In the genomic region with DNA sequence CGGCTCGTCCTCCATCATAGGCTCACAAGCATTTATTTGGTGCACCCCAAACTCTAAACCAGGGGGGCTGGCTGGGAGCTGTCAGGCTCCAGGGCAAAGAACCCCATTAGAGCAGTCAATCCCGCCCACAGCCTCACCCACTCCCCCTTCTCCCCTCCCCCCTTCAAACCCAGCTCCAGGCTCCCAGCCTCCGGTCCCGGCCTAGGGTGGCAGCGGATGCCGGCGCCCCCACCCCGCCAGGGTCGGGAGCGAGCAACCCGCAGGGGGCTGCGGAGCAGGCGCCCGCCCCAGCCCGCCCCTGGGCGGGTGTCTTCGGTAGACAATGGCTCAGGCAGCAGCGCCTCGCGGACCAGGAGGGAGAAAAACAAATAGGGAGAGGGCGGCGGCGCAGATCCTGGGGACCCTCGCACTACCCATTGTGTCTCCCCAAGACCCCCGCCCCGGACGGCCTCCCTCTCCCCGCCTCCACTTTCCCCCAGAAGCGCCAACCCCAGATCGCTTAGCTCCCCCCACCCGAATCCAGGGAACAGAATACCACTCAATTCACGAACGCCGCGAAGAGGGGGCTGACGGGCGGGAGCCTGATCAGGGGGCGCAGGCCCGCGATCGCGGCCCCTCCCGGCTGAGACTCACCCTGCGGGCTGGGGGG, we compare ENCODE assay signal across 8 cellular contexts. TPM values are rescaled to one million over a fixed set of nuclear protein-coding genes. Genes with fewer than 3 reads are reported as not detected.
DNase-seq lines count a peak whose midpoint lies in the region; ATAC-seq, FAIRE-seq and TF ChIP-seq lines count a peak whose summit lies in the region.

No MANE protein-coding gene starts in this region.

- H3K27me3 ChIP-seq in GM23338 (ENCODE audit: insufficient read depth) (peaks cover 17% of the 10 kb centered on the region; the same call in 1 of the 2 replicates), pancreas (no peaks in the 10 kb centered on the region), foreskin keratinocyte (peaks cover 57% of the 10 kb centered on the region)

- peaks cover 21% of the 10 kb centered on the region for H3K27me3 Mint-ChIP-seq in GM23338 (ENCODE audit: insufficient read depth, low read depth, poor library complexity)

- no peak for FAIRE-seq in pancreas (lab: Jason Lieb, UNC)

- H3K9me3 Mint-ChIP-seq in GM23338: no peaks in the 10 kb centered on the region

- H3K27ac ChIP-seq in GM23338 (ENCODE audit: low read depth) (no peak overlapping the region), pancreas (no peak overlapping the region), foreskin keratinocyte (no peak overlapping the region)

- H3K4me1 Mint-ChIP-seq in GM23338: peaks cover 33% of the 10 kb centered on the region

- peak overlapping the region; percentile 80 for H2AFZ ChIP-seq in GM23338

- intact Hi-C loops in pancreas (cut with DNase I): no loop called here

- H3K9me2 ChIP-seq in GM23338 (ENCODE audit: insufficient read depth): no peaks in the 10 kb centered on the region

- peak overlapping the region; percentile 82 for H3K4me3 Mint-ChIP-seq in GM23338

- H3K4me3 ChIP-seq in GM23338 (peak overlapping the region; percentile 88), WI38 (ENCODE audit: low read depth, low read length) (peak overlapping the region; percentile 77), fibroblast of villous mesenchyme (ENCODE audit: low read depth, low read length) (peak overlapping the region; percentile 73), pancreas (peak overlapping the region; percentile 31 to 67 (median 46))

- peak overlapping the region; percentile 87 for H3K4me2 ChIP-seq in GM23338

- no peaks in the 10 kb centered on the region for H3K36me3 ChIP-seq in GM23338 (ENCODE audit: insufficient read depth)
- H3K36me3 ChIP-seq in pancreas: no peaks in the 10 kb centered on the region

- peaks cover 19% of the 10 kb centered on the region for H4K20me1 ChIP-seq in GM23338 (replicated peaks; ENCODE audit: insufficient read depth)

- no peaks in the 10 kb centered on the region for H3K79me2 ChIP-seq in GM23338 (replicated peaks; ENCODE audit: insufficient read depth)

- 2 to 3% methylated on average over 37 to 45 of the region's 45 CpGs for WGBS in pancreas, 2 donors

- H3K4me1 ChIP-seq in GM23338 (ENCODE audit: insufficient read depth): peaks cover 26% of the 10 kb centered on the region
- no peaks in the 10 kb centered on the region for H3K4me1 ChIP-seq in pancreas
- no peaks in the 10 kb centered on the region for H3K4me1 ChIP-seq in foreskin keratinocyte

- ATAC-seq in GM23338: peak; percentile 37
- peak; percentile 19 to 46 (median 42) for ATAC-seq in pancreas
- ATAC-seq in foreskin keratinocyte: no peak
- ATAC-seq in GM19463 (IDR thresholded peaks at IDR 0.05; ENCODE audit: unreplicated experiment): no peak

- DNase-seq in AG20443 (ENCODE audit: low spot score): peak; percentile 56
- DNase-seq in GM23338 (ENCODE audit: low spot score): peak; percentile 53
- DNase-seq in fibroblast of villous mesenchyme (ENCODE audit: low read depth): no peak
- peak in 2 of 6 donors; percentile 35 to 75 for DNase-seq in pancreas
- no peak for DNase-seq in foreskin keratinocyte
- DNase-seq in CD1c-positive myeloid dendritic cell (ENCODE audit: extremely low spot score): no peak

- H3K9me3 ChIP-seq in pancreas: no peaks in the 10 kb centered on the region

- peaks cover 4% of the 10 kb centered on the region; the same call in 1 of the 3 replicates for H3K36me3 Mint-ChIP-seq in GM23338 (ENCODE audit: low read depth)

- H3K27ac Mint-ChIP-seq in GM23338: no peak overlapping the region

- 0 out of 2 replicates have a peak, but pooled peaks cover 10% of the 10 kb centered on the region for H3F3A ChIP-seq in GM23338 (replicated peaks; ENCODE audit: low read depth)

- no peak for TF ChIP-seq CTCF in GM23338 (conservative IDR thresholded peaks at IDR 0.05; ENCODE audit: low read depth in 2 of 2)
- TF ChIP-seq CTCF in WI38 (IDR thresholded peaks at IDR 0.05; ENCODE audit: low read depth, low read length): no peak
- TF ChIP-seq CTCF in fibroblast of villous mesenchyme (IDR thresholded peaks at IDR 0.05; ENCODE audit: insufficient read depth, low read depth, low read length): no peak
- no peak for TF ChIP-seq CTCF in pancreas (IDR thresholded peaks at IDR 0.05)
- no peak for TF ChIP-seq CTCF in foreskin keratinocyte (conservative IDR thresholded peaks at IDR 0.05)

TF ChIP-seq in GM23338, 12 proteins besides CTCF, POLR2A, EP300 and RAD21 (continues in another document):
- no peak for TF ChIP-seq POLR2AphosphoS5 (IDR thresholded peaks at IDR 0.05; ENCODE audit: low read depth)
- TF ChIP-seq ZNF331 (CRISPR knock-in tag; IDR thresholded peaks at IDR 0.05; ENCODE audit: low read depth): no peak
- no peak for TF ChIP-seq CREB1 (CRISPR knock-in tag; IDR thresholded peaks at IDR 0.05; ENCODE audit: low read depth)
- TF ChIP-seq, protein P1, sequence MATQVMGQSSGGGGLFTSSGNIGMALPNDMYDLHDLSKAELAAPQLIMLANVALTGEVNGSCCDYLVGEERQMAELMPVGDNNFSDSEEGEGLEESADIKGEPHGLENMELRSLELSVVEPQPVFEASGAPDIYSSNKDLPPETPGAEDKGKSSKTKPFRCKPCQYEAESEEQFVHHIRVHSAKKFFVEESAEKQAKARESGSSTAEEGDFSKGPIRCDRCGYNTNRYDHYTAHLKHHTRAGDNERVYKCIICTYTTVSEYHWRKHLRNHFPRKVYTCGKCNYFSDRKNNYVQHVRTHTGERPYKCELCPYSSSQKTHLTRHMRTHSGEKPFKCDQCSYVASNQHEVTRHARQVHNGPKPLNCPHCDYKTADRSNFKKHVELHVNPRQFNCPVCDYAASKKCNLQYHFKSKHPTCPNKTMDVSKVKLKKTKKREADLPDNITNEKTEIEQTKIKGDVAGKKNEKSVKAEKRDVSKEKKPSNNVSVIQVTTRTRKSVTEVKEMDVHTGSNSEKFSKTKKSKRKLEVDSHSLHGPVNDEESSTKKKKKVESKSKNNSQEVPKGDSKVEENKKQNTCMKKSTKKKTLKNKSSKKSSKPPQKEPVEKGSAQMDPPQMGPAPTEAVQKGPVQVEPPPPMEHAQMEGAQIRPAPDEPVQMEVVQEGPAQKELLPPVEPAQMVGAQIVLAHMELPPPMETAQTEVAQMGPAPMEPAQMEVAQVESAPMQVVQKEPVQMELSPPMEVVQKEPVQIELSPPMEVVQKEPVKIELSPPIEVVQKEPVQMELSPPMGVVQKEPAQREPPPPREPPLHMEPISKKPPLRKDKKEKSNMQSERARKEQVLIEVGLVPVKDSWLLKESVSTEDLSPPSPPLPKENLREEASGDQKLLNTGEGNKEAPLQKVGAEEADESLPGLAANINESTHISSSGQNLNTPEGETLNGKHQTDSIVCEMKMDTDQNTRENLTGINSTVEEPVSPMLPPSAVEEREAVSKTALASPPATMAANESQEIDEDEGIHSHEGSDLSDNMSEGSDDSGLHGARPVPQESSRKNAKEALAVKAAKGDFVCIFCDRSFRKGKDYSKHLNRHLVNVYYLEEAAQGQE (IDR thresholded peaks at IDR 0.05; ENCODE audit: unreplicated experiment): no peak
- TF ChIP-seq, protein P2, sequence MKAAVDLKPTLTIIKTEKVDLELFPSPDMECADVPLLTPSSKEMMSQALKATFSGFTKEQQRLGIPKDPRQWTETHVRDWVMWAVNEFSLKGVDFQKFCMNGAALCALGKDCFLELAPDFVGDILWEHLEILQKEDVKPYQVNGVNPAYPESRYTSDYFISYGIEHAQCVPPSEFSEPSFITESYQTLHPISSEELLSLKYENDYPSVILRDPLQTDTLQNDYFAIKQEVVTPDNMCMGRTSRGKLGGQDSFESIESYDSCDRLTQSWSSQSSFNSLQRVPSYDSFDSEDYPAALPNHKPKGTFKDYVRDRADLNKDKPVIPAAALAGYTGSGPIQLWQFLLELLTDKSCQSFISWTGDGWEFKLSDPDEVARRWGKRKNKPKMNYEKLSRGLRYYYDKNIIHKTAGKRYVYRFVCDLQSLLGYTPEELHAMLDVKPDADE (IDR thresholded peaks at IDR 0.05): no peak
- TF ChIP-seq STAT1 (IDR thresholded peaks at IDR 0.05; ENCODE audit: unreplicated experiment): no peak
- TF ChIP-seq NANOG (IDR thresholded peaks at IDR 0.05; ENCODE audit: borderline replicate concordance): no peak
- TF ChIP-seq EZH2phosphoT487 (IDR thresholded peaks at IDR 0.05; ENCODE audit: unreplicated experiment): no peak

RNA-seq across cellular contexts. Expression of a gene that starts 0.6 kb away (rescaled TPM):
- 26.6 and 35.4 TPM in 2 replicates for total RNA-seq in GM23338 (2014; rRNA removed; shearing (Covaris generic))
- polyA plus RNA-seq in GM23338 (2016; fragmentation: Nextera tagmentation; extraction: Ambion mirVana) (3.9 and 4.1 TPM in 2 replicates), pancreas (1 to 10 TPM in 1 of 2 donors, under 1 TPM in 1; 0.87 to 1.3 TPM), foreskin keratinocyte (0.98 and 1.3 TPM in 2 replicates)
- total RNA-seq in fibroblast of villous mesenchyme (0.86 and 2.6 TPM in 2 replicates), pancreas (under 1 TPM; 0.24 to 0.97 (median 0.44) TPM), foreskin keratinocyte (1.4 and 1.6 TPM in 2 replicates)

RNA-seq across cellular contexts. Expression of a gene that starts 18.0 kb away (rescaled TPM):
- 193 and 216 TPM in 2 replicates for total RNA-seq in GM23338 (2014; rRNA removed; shearing (Covaris generic))
- polyA plus RNA-seq in GM23338 (2016; fragmentation: Nextera tagmentation; extraction: Ambion mirVana): 101 and 122 TPM in 2 replicates
- total RNA-seq in fibroblast of villous mesenchyme: 165 and 256 TPM in 2 replicates
- 100 to 1,000 TPM in 2 of 6 donors, 10 to 100 TPM in 4; 48.0 to 229 (median 69.6) TPM for total RNA-seq in pancreas
- polyA plus RNA-seq in pancreas: 100 to 1,000 TPM in 1 of 2 donors, 10 to 100 TPM in 1; 55.7 to 100 TPM
- 272 and 283 TPM in 2 replicates for total RNA-seq in foreskin keratinocyte
- 290 and 301 TPM in 2 replicates for polyA plus RNA-seq in foreskin keratinocyte

RNA-seq across cellular contexts. Expression of a gene that starts 26.4 kb away (rescaled TPM):
- total RNA-seq in GM23338 (2014; rRNA removed; shearing (Covaris generic)): 9.6 and 13.3 TPM in 2 replicates
- 7.8 and 13.9 TPM in 2 replicates for polyA plus RNA-seq in GM23338 (2016; fragmentation: Nextera tagmentation; extraction: Ambion mirVana)
- under 0.01 TPM in 2 replicates for total RNA-seq in fibroblast of villous mesenchyme
- total RNA-seq in pancreas: under 1 TPM; 0.09 to 0.61 (median 0.46) TPM
- polyA plus RNA-seq in pancreas: under 1 TPM; 0.42 to 0.53 TPM
- 0.25 and 0.37 TPM in 2 replicates for total RNA-seq in foreskin keratinocyte
- polyA plus RNA-seq in foreskin keratinocyte: 0.08 and 0.13 TPM in 2 replicates

RNA-seq across cellular contexts. Expression of a gene that starts 38.5 kb away (rescaled TPM):
- total RNA-seq in GM23338 (2014; rRNA removed; shearing (Covaris generic)): 157 and 184 TPM in 2 replicates
- 202 and 215 TPM in 2 replicates for polyA plus RNA-seq in GM23338 (2016; fragmentation: Nextera tagmentation; extraction: Ambion mirVana)
- 58.9 and 61.7 TPM in 2 replicates for total RNA-seq in fibroblast of villous mesenchyme
- 10 to 100 TPM; 50.7 to 72.7 (median 62.2) TPM for total RNA-seq in pancreas
- polyA plus RNA-seq in pancreas: 100 to 1,000 TPM; 119 to 155 TPM
- total RNA-seq in foreskin keratinocyte: 171 and 183 TPM in 2 replicates
- 249 and 257 TPM in 2 replicates for polyA plus RNA-seq in foreskin keratinocyte

RNA-seq across cellular contexts. Expression of a gene that starts 54.7 kb away (rescaled TPM):
- total RNA-seq in GM23338 (2014; rRNA removed; shearing (Covaris generic)): 4.0 and 5.5 TPM in 2 replicates
- polyA plus RNA-seq in GM23338 (2016; fragmentation: Nextera tagmentation; extraction: Ambion mirVana) (3.7 and 6.3 TPM in 2 replicates), pancreas (10 to 100 TPM; 24.0 to 59.4 TPM), foreskin keratinocyte (0.26 and 0.52 TPM in 2 replicates)
- total RNA-seq in fibroblast of villous mesenchyme (under 0.01 TPM in 1 of 2 replicates, not detected in the other), pancreas (1 to 10 TPM in 5 of 6 donors, under 1 TPM in 1; 0.56 to 5.0 (median 2.9) TPM), foreskin keratinocyte (0.14 and 0.18 TPM in 2 replicates)

Comparison
In these comparisons a context has a peak if more than half of its experiments do, and no peak if none do; other contexts are left out.
1. DNase-seq: peak in AG20443 (single experiment) and GM23338 (single experiment); none in fibroblast of villous mesenchyme (single experiment), foreskin keratinocyte (0 of 2) and CD1c-positive myeloid dendritic cell (single experiment).
2. ATAC-seq: peak in GM23338 (single experiment) and pancreas (4 of 4); none in foreskin keratinocyte (single experiment) and GM19463 (single experiment).
3. Peak in every context shown above with its lines, with median percentiles within 50 percentile points of each other: H3K4me3 ChIP-seq.